ENCODE assay signal across 23 cellular contexts in genomic region chr21:41387824-41388223, GRCh38. TPM values are rescaled to one million over a fixed set of nuclear protein-coding genes. Genes with fewer than 3 reads are reported as not detected.
"Had no signal": no experiment of that assay in that cellular context is flagged by ENCODE, and none has a peak within 500 bp of the region (broad histone marks: within the 10 kb centered on the region; RNA-seq: fewer than 3 reads in every experiment).

No MANE protein-coding gene starts in this region.

- H3K4me1 Mint-ChIP-seq: neural progenitor cell had no signal

- DNase-seq: activated CD4-positive, alpha-beta T cell treated with anti-CD3 and anti-CD28 coated beads for 1 hour; activated CD8-positive, alpha-beta memory T cell treated with anti-CD3 and anti-CD28 coated beads for 24 hours; activated CD8-positive, alpha-beta memory T cell treated with anti-CD3 and anti-CD28 coated beads, Interleukin-2, amount 50 U/mL, for 48 hours; activated gamma-delta T cell; activated naive CD8-positive, alpha-beta T cell treated with anti-CD3 and anti-CD28 coated beads, Interleukin-2, amount 10 ng/mL, durations not matched to agents 7 days and 5 days; activated T-cell treated with anti-CD3 and anti-CD28 coated beads, Interleukin-2, amount 50 U/mL, for 48 hours; brain microvascular endothelial cell; erythroblast; gastrocnemius medialis; left ventricle myocardium inferior; mammary epithelial cell; pancreas; retina; stimulated activated CD4-positive, alpha-beta T cell treated with anti-CD3 and anti-CD28 coated beads, Interleukin-12 subunit alpha, Interleukin-12 subunit beta, amount 100 ng/mL, for 4 hours; stimulated activated CD4-positive, alpha-beta T cell treated with anti-CD3 and anti-CD28 coated beads, Interleukin-1b, Interleukin-23, amount 100 ng/mL, for 48 hours; stimulated activated CD8-positive, alpha-beta memory T cell treated with anti-CD3 and anti-CD28 coated beads, Interleukin-4, amount 100 ng/mL, for 48 hours; stimulated activated naive CD4-positive, alpha-beta T cell treated with Interleukin-2 at 50 U/mL for 16 hours; T-helper 2 cell; trophoblast cell had no signal

- H3K36me3 ChIP-seq: brain microvascular endothelial cell, gastrocnemius medialis, neural progenitor cell, pancreas had no signal

- H3K4me3 Mint-ChIP-seq: activated naive CD8-positive, alpha-beta T cell treated with anti-CD3 and anti-CD28 coated beads, Interleukin-2, amount 10 ng/mL, durations not matched to agents 7 days and 5 days; neural progenitor cell had no signal

- H3K27ac Mint-ChIP-seq: neural progenitor cell had no signal

- H3K27ac ChIP-seq: brain microvascular endothelial cell, left ventricle myocardium inferior, neural progenitor cell, pancreas, VCaP had no signal

- H3K9me3 ChIP-seq: gastrocnemius medialis, heart left ventricle, left ventricle myocardium inferior, pancreas had no signal

- H3K27me3 Mint-ChIP-seq: activated naive CD8-positive, alpha-beta T cell treated with anti-CD3 and anti-CD28 coated beads, Interleukin-2, amount 10 ng/mL, durations not matched to agents 7 days and 5 days had no signal

- H3K4me1 ChIP-seq: gastrocnemius medialis, heart left ventricle, left ventricle myocardium inferior, neural progenitor cell, pancreas had no signal

- H3K36me3 Mint-ChIP-seq: neural progenitor cell had no signal

- H3K27me3 ChIP-seq: brain microvascular endothelial cell, gastrocnemius medialis, heart left ventricle, neural progenitor cell, pancreas had no signal

- H3K9me3 Mint-ChIP-seq: activated naive CD8-positive, alpha-beta T cell treated with anti-CD3 and anti-CD28 coated beads, Interleukin-2, amount 10 ng/mL, durations not matched to agents 7 days and 5 days had no signal

- H3K4me3 ChIP-seq: coronary artery, gastrocnemius medialis, heart left ventricle, left ventricle myocardium inferior, neural progenitor cell, pancreas had no signal

RNA-seq across cellular contexts. Expression of gene MX2, which starts 26.0 kb away (rescaled TPM):
- total RNA-seq: mammary epithelial cell had no signal
- polyA plus RNA-seq: mammary epithelial cell had no signal
